Comparison of ENCODE assay signal across 28 cellular contexts in the genomic region with DNA sequence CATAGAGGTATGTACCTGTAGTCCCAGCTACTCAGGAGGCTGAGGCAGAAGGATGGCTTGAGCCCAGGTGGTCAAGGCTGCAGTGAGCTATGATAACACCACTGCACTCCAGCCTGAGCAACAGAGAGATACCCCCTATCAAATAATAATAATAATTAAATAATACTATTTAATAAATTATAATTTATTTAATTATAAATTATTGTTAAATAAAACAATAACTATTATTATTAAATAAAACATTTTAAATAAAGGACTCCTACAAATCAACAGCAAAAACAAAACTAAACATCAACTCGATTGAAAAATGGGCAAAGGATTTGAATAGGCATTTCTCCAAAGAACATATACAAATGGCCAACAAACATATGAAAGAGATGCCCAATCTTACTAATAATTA.
"Had no signal": no experiment of that assay in that cellular context is flagged by ENCODE, and none has a peak within 500 bp of the region (broad histone marks: within the 10 kb centered on the region; RNA-seq: fewer than 3 reads in every experiment).

No MANE protein-coding gene starts in this region.

- H3K4me3 ChIP-seq: esophagus squamous epithelium had no signal

- ATAC-seq: activated CD8-positive, alpha-beta T cell treated with anti-CD3 and anti-CD28 coated beads for 36 hours; activated T-cell treated with anti-CD3 and anti-CD28 coated beads, Interleukin-2, amount 50 U/mL, for 4 hours; activated T-helper 17 cell treated with anti-CD3 and anti-CD28 coated beads, Interleukin-2, amount 50 U/mL, for 72 hours; effector memory CD8-positive, alpha-beta T cell; T-cell had no signal

- H3K9me3 ChIP-seq: esophagus squamous epithelium had no signal

- DNase-seq: activated CD4-positive, alpha-beta T cell treated with anti-CD3 and anti-CD28 coated beads for 1 hour; activated CD4-positive, alpha-beta T cell treated with anti-CD3 and anti-CD28 coated beads for 4 hours; activated CD4-positive, alpha-beta T cell treated with anti-CD3 and anti-CD28 coated beads, Interleukin-2, amount 10 ng/mL, durations not matched to agents 7 days and 5 days; activated CD4-positive, alpha-beta T cell treated with anti-CD3 and anti-CD28 coated beads, Interleukin-2, amount 50 U/mL, for 4 hours; activated CD8-positive, alpha-beta memory T cell treated with anti-CD3 and anti-CD28 coated beads for 24 hours; activated CD8-positive, alpha-beta T cell treated with anti-CD3 and anti-CD28 coated beads for 36 hours; activated effector memory CD4-positive, alpha-beta T cell treated with Interleukin-2 at 50 U/mL for 16 hours; activated gamma-delta T cell treated with Interleukin-2 at 50 U/mL for 16 hours; activated naive CD4-positive, alpha-beta T cell treated with anti-CD3 and anti-CD28 coated beads, Interleukin-2, amount 50 U/mL, for 16 hours; activated naive CD4-positive, alpha-beta T cell treated with Interleukin-2 at 50 U/mL for 16 hours; activated T-cell treated with anti-CD3 and anti-CD28 coated beads, Interleukin-2, amount 50 U/mL, for 4 hours; amniotic stem cell; anterior cingulate cortex; brain microvascular endothelial cell; cortex of kidney; dermis blood vessel endothelial cell; effector CD4-positive, alpha-beta T cell; effector memory CD8-positive, alpha-beta T cell; esophagus squamous epithelium; foreskin melanocyte; head of caudate nucleus; T-cell; T1000 had no signal

- FAIRE-seq: astrocyte, bronchial epithelial cell, endothelial cell of umbilical vein had no signal

- H3K4me1 ChIP-seq: esophagus squamous epithelium had no signal

- H3K36me3 ChIP-seq: brain microvascular endothelial cell had no signal

- H3K27ac ChIP-seq: brain microvascular endothelial cell, epithelial cell of prostate, esophagus squamous epithelium had no signal
